16 cellular contexts compared by ENCODE assay signal in genomic region chr11:128707671-128708070, GRCh38. TPM values are rescaled to one million over a fixed set of nuclear protein-coding genes. Genes with fewer than 3 reads are reported as not detected.
DNase-seq lines count a peak whose midpoint lies in the region; ATAC-seq, FAIRE-seq and TF ChIP-seq lines count a peak whose summit lies in the region.
"Had no signal": no experiment of that assay in that cellular context is flagged by ENCODE, and none has a peak within 500 bp of the region (broad histone marks: within the 10 kb centered on the region; RNA-seq: fewer than 3 reads in every experiment).

No MANE protein-coding gene starts in this region.

- no peak for TF ChIP-seq POLR2A in esophagus squamous epithelium (IDR thresholded peaks at IDR 0.05)

- H3K4me1 Mint-ChIP-seq in CD4-positive, alpha-beta T cell (ENCODE audit: low read depth), result peaks cover 98% of the 10 kb centered on the region

- H3K4me1 ChIP-seq in esophagus squamous epithelium, result peaks cover 0 to 40% (median 4%) of the 10 kb centered on the region in 3 donors

- no peak for FAIRE-seq in frontal cortex (lab: Jason Lieb, UNC)
- FAIRE-seq: H1 had no signal

- H3K4me3 Mint-ChIP-seq in CD4-positive, alpha-beta T cell, result no peak overlapping the region
- H3K4me3 Mint-ChIP-seq: activated naive CD4-positive, alpha-beta T cell treated with anti-CD3 and anti-CD28 coated beads, Interleukin-2, amount 10 ng/mL, durations not matched to agents 7 days and 5 days had no signal

- no peaks in the 10 kb centered on the region for H3K27me3 ChIP-seq in CD4-positive, alpha-beta T cell (ENCODE audit: control insufficient read depth, insufficient read depth, low read length)
- H3K27me3 ChIP-seq in esophagus squamous epithelium, result peaks cover 0 to 4% (median 0%) of the 10 kb centered on the region in 4 donors
- H3K27me3 ChIP-seq: upper lobe of right lung had no signal

- H3K9me3 Mint-ChIP-seq in CD4-positive, alpha-beta T cell, result no peaks in the 10 kb centered on the region
- H3K9me3 Mint-ChIP-seq: activated naive CD4-positive, alpha-beta T cell treated with anti-CD3 and anti-CD28 coated beads, Interleukin-2, amount 10 ng/mL, durations not matched to agents 7 days and 5 days had no signal

- intact Hi-C loops in CD4-positive, alpha-beta T cell (cut with DNase I, micrococcal nuclease), result no loop called here
- intact Hi-C loops in esophagus squamous epithelium (cut with DNase I), result no loop called here

- no peak for TF ChIP-seq CTCF in CD4-positive, alpha-beta T cell (IDR thresholded peaks at IDR 0.05)
- no peak for TF ChIP-seq CTCF in esophagus squamous epithelium (IDR thresholded peaks at IDR 0.05)

- H3K27ac ChIP-seq in CD4-positive, alpha-beta T cell (ENCODE audit: low read depth, low read length), result no peak overlapping the region
- H3K27ac ChIP-seq in esophagus squamous epithelium, result peak overlapping the region in 3 of 4 donors; percentile 27 to 47 (median 40)

- H3K27ac Mint-ChIP-seq in CD4-positive, alpha-beta T cell, result peak overlapping the region; percentile 67
- H3K27ac Mint-ChIP-seq: activated naive CD4-positive, alpha-beta T cell treated with anti-CD3 and anti-CD28 coated beads, Interleukin-2, amount 10 ng/mL, durations not matched to agents 7 days and 5 days had no signal

- no peak for DNase-seq in CD4-positive, alpha-beta T cell
- DNase-seq in M059J (ENCODE audit: low read depth) (peak; percentile 75), esophagus squamous epithelium (lab: John Stamatoyannopoulos, UW) (no peak), renal cortical epithelial cell (ENCODE audit: low read depth) (peak; percentile 27), DMS79 treated with DMSO at 0.1 percent for 48 hours (lab: John Stamatoyannopoulos, UW) (no peak), T1000 (lab: John Stamatoyannopoulos, UW) (no peak), frontal cortex (ENCODE audit: low spot score in 2 of 2) (no peak)
- no peak for DNase-seq in stimulated activated CD4-positive, alpha-beta T cell treated with anti-CD3 and anti-CD28 coated beads, Interleukin-12 subunit alpha, Interleukin-12 subunit beta, amount 100 ng/mL, for 4 hours
- DNase-seq: activated naive CD4-positive, alpha-beta T cell treated with anti-CD3 and anti-CD28 coated beads, Interleukin-2, amount 10 ng/mL, durations not matched to agents 7 days and 5 days; DMS 273 treated with DMSO at 0.1 percent for 48 hours; left colon; NCI-H2227 treated with DMSO at 0.1 percent for 48 hours; T-helper 2 cell; upper lobe of right lung had no signal

- H3K4me3 ChIP-seq in esophagus squamous epithelium, result no peak overlapping the region
- H3K4me3 ChIP-seq: upper lobe of right lung had no signal

- CTCF ChIA-PET in CD4-positive, alpha-beta T cell (lab: Charles Lee), result interaction anchor here (1.0 kb wide), 1 partner anchor 9 kb away, joined by 3 read pairs; no protein-coding TSS in a partner anchor

- no peaks in the 10 kb centered on the region for H3K27me3 Mint-ChIP-seq in CD4-positive, alpha-beta T cell
- H3K27me3 Mint-ChIP-seq: activated naive CD4-positive, alpha-beta T cell treated with anti-CD3 and anti-CD28 coated beads, Interleukin-2, amount 10 ng/mL, durations not matched to agents 7 days and 5 days had no signal

- POLR2A ChIA-PET in CD4-positive, alpha-beta T cell (lab: Charles Lee), result interaction anchor here (0.6 to 1.5 kb wide), 3 partner anchors 9 to 123 kb away, joined by 3 to 5 read pairs (median 4); no protein-coding TSS in a partner anchor

- H3K9me3 ChIP-seq in CD4-positive, alpha-beta T cell (ENCODE audit: control insufficient read depth, low read length), result no peaks in the 10 kb centered on the region
- H3K9me3 ChIP-seq in esophagus squamous epithelium, result no peaks in the 10 kb centered on the region
- H3K9me3 ChIP-seq: upper lobe of right lung had no signal

- ATAC-seq in CD4-positive, alpha-beta T cell (ENCODE audit: poor library complexity), result no peak
- ATAC-seq: left colon, Panc1, upper lobe of right lung had no signal

- H3K36me3 Mint-ChIP-seq in CD4-positive, alpha-beta T cell (ENCODE audit: low read depth), result peaks cover 85% of the 10 kb centered on the region

- H3K36me3 ChIP-seq in esophagus squamous epithelium, result no peaks in the 10 kb centered on the region
- H3K36me3 ChIP-seq: upper lobe of right lung had no signal

RNA-seq across cellular contexts. Expression of gene FLI1, which starts 13.8 kb away (rescaled TPM):
- total RNA-seq in CD4-positive, alpha-beta T cell, result 10 to 100 TPM; 56.6 to 60.4 TPM
- 9.6 and 12.0 TPM in 2 replicates for total RNA-seq in M059J (2014; rRNA removed; shearing (Covaris generic))
- total RNA-seq in esophagus squamous epithelium (10 to 100 TPM in 2 of 4 donors, 1 to 10 TPM in 2; 1.5 to 24.6 (median 7.4) TPM), renal cortical epithelial cell (0.10 and 0.35 TPM in 2 replicates), frontal cortex (3.7 TPM)

Comparison
In these comparisons a context has a peak if more than half of its experiments do, and no peak if none do; other contexts are left out.
1. DNase-seq: peak in M059J (single experiment) and renal cortical epithelial cell (single experiment); none in CD4-positive, alpha-beta T cell (0 of 10), esophagus squamous epithelium (single experiment), DMS79 treated with DMSO at 0.1 percent for 48 hours (single experiment), T1000 (single experiment), frontal cortex (0 of 2) and stimulated activated CD4-positive, alpha-beta T cell treated with anti-CD3 and anti-CD28 coated beads, Interleukin-12 subunit alpha, Interleukin-12 subunit beta, amount 100 ng/mL, for 4 hours (single experiment).